ENCODE assay signal across 8 cellular contexts in genomic region chr1:119647228-119647733, GRCh38. TPM values are rescaled to one million over a fixed set of nuclear protein-coding genes. Genes with fewer than 3 reads are reported as not detected.
DNase-seq lines count a peak whose midpoint lies in the region; ATAC-seq, FAIRE-seq and TF ChIP-seq lines count a peak whose summit lies in the region.

No MANE protein-coding gene starts in this region.

- H3K27ac Mint-ChIP-seq in neural progenitor cell = peak overlapping the region; percentile 76

- no peak for DNase-seq in PC-3
- DNase-seq in epithelial cell of esophagus (ENCODE audit: low read depth) = no peak
- no peak for DNase-seq in neural progenitor cell (ENCODE audit: low spot score)
- no peak for DNase-seq in SW 1271 (lab: John Stamatoyannopoulos, UW)
- DNase-seq in islet precursor cell = no peak
- DNase-seq in GM12892 (ENCODE audit: insufficient read length) = no peak

- peaks cover 53% of the 10 kb centered on the region for H3K79me2 ChIP-seq in PC-3 (ENCODE audit: low read length)
- H3K79me2 ChIP-seq in neural progenitor cell (ENCODE audit: low read depth) = peaks cover 37% of the 10 kb centered on the region

- BruUV-seq in PC-3 (replicated peaks; lab: Mats Ljungman, UMichigan) = no TSS peak

- H3K4me1 ChIP-seq in PC-3 (ENCODE audit: insufficient read depth, low read length) = peaks cover 20% of the 10 kb centered on the region
- peaks cover 15% of the 10 kb centered on the region for H3K4me1 ChIP-seq in neural progenitor cell

- H3K36me3 Mint-ChIP-seq in neural progenitor cell = peaks cover 2% of the 10 kb centered on the region

- intact Hi-C loops in PC-3 (cut with micrococcal nuclease) = no loop called here

- no peaks in the 10 kb centered on the region for H3K9me2 ChIP-seq in PC-3 (replicated peaks; ENCODE audit: low read length)

- no peaks in the 10 kb centered on the region for H3K36me3 ChIP-seq in PC-3 (ENCODE audit: low read depth, low read length)
- H3K36me3 ChIP-seq in neural progenitor cell = no peaks in the 10 kb centered on the region

- H3F3A ChIP-seq in PC-3 (ENCODE audit: low read length, unreplicated experiment) = peaks cover 3% of the 10 kb centered on the region
- peaks cover 3% of the 10 kb centered on the region for H3F3A ChIP-seq in neural progenitor cell (ENCODE audit: low read depth)

- peak overlapping the region; percentile 98 for H3K4me2 ChIP-seq in PC-3 (ENCODE audit: low read length)
- peak overlapping the region; percentile 95 for H3K4me2 ChIP-seq in neural progenitor cell

- H4K20me1 ChIP-seq in PC-3 (ENCODE audit: low read length) (no peaks in the 10 kb centered on the region), neural progenitor cell (ENCODE audit: low read depth) (peaks cover 42% of the 10 kb centered on the region)

- peaks cover 18% of the 10 kb centered on the region for H3K4me1 Mint-ChIP-seq in neural progenitor cell

- peak; percentile 43 for TF ChIP-seq CTCF in GM12872 (IDR thresholded peaks at IDR 0.05; ENCODE audit: insufficient read depth, low read depth, low read length)
- 0 out of 2 replicates have a peak, but pooled peaks have one; percentile 0 for TF ChIP-seq CTCF in PC-3 (conservative IDR thresholded peaks at IDR 0.05; ENCODE audit: low read depth, low read length)
- peak; percentile 2 for TF ChIP-seq CTCF in epithelial cell of esophagus (IDR thresholded peaks at IDR 0.05; ENCODE audit: insufficient read depth, low read depth, low read length, missing control alignments)
- TF ChIP-seq CTCF in neural progenitor cell (IDR thresholded peaks at IDR 0.05) = no peak

- H3K9me3 ChIP-seq in PC-3 (ENCODE audit: low read length) = no peaks in the 10 kb centered on the region
- no peaks in the 10 kb centered on the region for H3K9me3 ChIP-seq in neural progenitor cell (ENCODE audit: low read depth)

- TF ChIP-seq POLR2A in GM12892 (IDR thresholded peaks at IDR 0.05; ENCODE audit: low read depth, low read length) = no peak

- H3K9ac ChIP-seq in PC-3 (ENCODE audit: low read length) = peak overlapping the region; percentile 83
- H3K9ac ChIP-seq in neural progenitor cell = no peak overlapping the region

- H3K27ac ChIP-seq in PC-3 (ENCODE audit: low read length) (peak overlapping the region; percentile 61), neural progenitor cell (no peak overlapping the region)

- POLR2A ChIA-PET in PC-3 (lab: Charles Lee; ENCODE audit: unreplicated experiment) = no interaction called here

- peak; percentile 18 for ATAC-seq in PC-3
- no peak for ATAC-seq in GM19455 (IDR thresholded peaks at IDR 0.05; ENCODE audit: unreplicated experiment)

- H3K27me3 ChIP-seq in PC-3 (ENCODE audit: low read length) = no peaks in the 10 kb centered on the region
- peaks cover 21% of the 10 kb centered on the region for H3K27me3 ChIP-seq in neural progenitor cell

- peak overlapping the region; percentile 94 for H3K4me3 Mint-ChIP-seq in neural progenitor cell

- peak overlapping the region; percentile 91 for H2AFZ ChIP-seq in PC-3 (ENCODE audit: low read length)
- peak overlapping the region; percentile 99 for H2AFZ ChIP-seq in neural progenitor cell (replicated peaks)

- CTCF ChIA-PET in PC-3 (lab: Charles Lee) = no interaction called here

- FAIRE-seq in GM12892 (lab: Jason Lieb, UNC) = no peak

- no peaks in the 10 kb centered on the region for H3K27me3 Mint-ChIP-seq in neural progenitor cell (ENCODE audit: insufficient read depth, low read depth)

- H3K4me3 ChIP-seq in PC-3 (ENCODE audit: low read length) (peak overlapping the region; percentile 92), epithelial cell of esophagus (ENCODE audit: low read length) (peak overlapping the region; percentile 81), neural progenitor cell (peak overlapping the region; percentile 99)

- H3K9me3 Mint-ChIP-seq in neural progenitor cell = no peaks in the 10 kb centered on the region

RNA-seq across cellular contexts. Expression of gene ZNF697, which starts 0.8 kb away (rescaled TPM):
- total RNA-seq in PC-3 (2014; rRNA removed) (3.9 and 5.3 TPM in 2 replicates), neural progenitor cell (ENCODE audit: low replicate concordance) (8.3 and 9.8 TPM in 2 replicates)
- polyA plus RNA-seq in GM12892 (2012; ENCODE audit: missing spikeins) = 0.78 TPM
